ENCODE assay signal across 35 cellular contexts in the genomic region with DNA sequence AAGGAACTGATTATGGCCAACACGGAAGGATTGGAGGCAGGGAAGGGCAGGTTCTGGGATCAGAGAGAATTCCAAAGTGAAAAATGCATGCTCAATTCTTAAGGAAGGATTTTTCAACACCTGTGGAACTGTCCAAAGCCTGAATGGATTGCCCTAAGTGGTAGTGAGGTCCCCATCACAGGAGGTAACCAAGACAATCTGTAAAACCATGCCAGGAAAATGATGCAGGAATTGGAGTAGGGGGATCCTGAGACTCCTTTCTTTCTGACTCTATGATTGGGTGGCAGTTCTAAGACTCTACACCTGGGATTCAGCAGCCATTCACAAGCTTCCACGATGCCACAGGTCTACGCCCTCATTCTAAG. TPM values are rescaled to one million over a fixed set of nuclear protein-coding genes. Genes with fewer than 3 reads are reported as not detected.
"Had no signal": no experiment of that assay in that cellular context is flagged by ENCODE, and none has a peak within 500 bp of the region (broad histone marks: within the 10 kb centered on the region; RNA-seq: fewer than 3 reads in every experiment).

No MANE protein-coding gene starts in this region.

- H3K9me3 Mint-ChIP-seq: activated CD4-positive, alpha-beta T cell treated with anti-CD3 and anti-CD28 coated beads, Interleukin-2, amount 10 ng/mL, durations not matched to agents 7 days and 5 days; activated naive CD4-positive, alpha-beta T cell treated with anti-CD3 and anti-CD28 coated beads for 36 hours; activated T-cell treated with anti-CD3 and anti-CD28 coated beads, Interleukin-2, amount 50 U/mL, for 4 hours; activated T-helper 1 cell treated with anti-CD3 and anti-CD28 coated beads, Interleukin-12 subunit alpha, Interleukin-12 subunit beta, Interleukin-2, Interleukin-4 antibody, amounts not matched to agents 30 ng/mL and 10 ng/mL and 1 ng/mL, durations not matched to agents 14 hours and 24 hours and 36 hours had no signal

- H3K27ac ChIP-seq: adrenal gland, body of pancreas, breast epithelium, Peyer's patch had no signal

- H3K36me3 ChIP-seq: adrenal gland, breast epithelium, MG63, Peyer's patch had no signal

- H3K4me1 ChIP-seq: adrenal gland, body of pancreas, breast epithelium, Peyer's patch had no signal

- H3K9me3 ChIP-seq: adrenal gland, body of pancreas, breast epithelium, MG63 had no signal

- H3K4me3 ChIP-seq: adrenal gland, body of pancreas, breast epithelium, MG63, Peyer's patch had no signal

- DNase-seq: activated CD4-positive, alpha-beta T cell treated with anti-CD3 and anti-CD28 coated beads for 36 hours; activated CD4-positive, alpha-beta T cell treated with anti-CD3 and anti-CD28 coated beads, Interleukin-2, amount 10 ng/mL, durations not matched to agents 7 days and 5 days; activated CD4-positive, alpha-beta T cell treated with anti-CD3 and anti-CD28 coated beads, Interleukin-2, amount 50 U/mL, for 48 hours; activated CD8-positive, alpha-beta T cell treated with anti-CD3 and anti-CD28 coated beads, Interleukin-2, amount 10 ng/mL, durations not matched to agents 7 days and 5 days; activated gamma-delta T cell treated with Interleukin-2 at 50 U/mL for 16 hours; activated naive CD4-positive, alpha-beta T cell treated with anti-CD3 and anti-CD28 coated beads for 36 hours; activated T-cell treated with anti-CD3 and anti-CD28 coated beads for 4 hours; activated T-cell treated with anti-CD3 and anti-CD28 coated beads, Interleukin-2, amount 50 U/mL, for 4 hours; adrenal gland; body of pancreas; cerebellar nuclear complex; Kasumi-1; NCI-H1092; NCI-H1436 treated with DMSO at 0.1 percent for 48 hours; NCI-H1694 treated with DMSO at 0.1 percent for 48 hours; NCI-H2029; NCI-H345; NCI-H524 treated with DMSO at 0.1 percent for 48 hours; NCI-H748 treated with DMSO at 0.1 percent for 48 hours; NK-92 treated with Interleukin-12 subunit alpha and Interleukin-12 subunit beta, amount 100 ng/mL, for 24 hours; PC-3; Peyer's patch; RPMI8226; SIG-M5; T1000 had no signal

- H3K4me3 Mint-ChIP-seq: activated CD4-positive, alpha-beta T cell treated with anti-CD3 and anti-CD28 coated beads for 36 hours; activated CD4-positive, alpha-beta T cell treated with anti-CD3 and anti-CD28 coated beads, Interleukin-2, amount 10 ng/mL, durations not matched to agents 7 days and 5 days; activated CD8-positive, alpha-beta T cell treated with anti-CD3 and anti-CD28 coated beads, Interleukin-2, amount 10 ng/mL, durations not matched to agents 7 days and 5 days; activated naive CD4-positive, alpha-beta T cell treated with anti-CD3 and anti-CD28 coated beads for 36 hours; activated T-cell treated with anti-CD3 and anti-CD28 coated beads, Interleukin-2, amount 50 U/mL, for 4 hours; activated T-helper 1 cell treated with anti-CD3 and anti-CD28 coated beads, Interleukin-12 subunit alpha, Interleukin-12 subunit beta, Interleukin-2, Interleukin-4 antibody, amounts not matched to agents 30 ng/mL and 10 ng/mL and 1 ng/mL, durations not matched to agents 14 hours and 24 hours and 36 hours had no signal

- ATAC-seq: activated CD4-positive, alpha-beta T cell treated with anti-CD3 and anti-CD28 coated beads for 36 hours; activated CD4-positive, CD25-positive, alpha-beta regulatory T cell treated with anti-CD3 and anti-CD28 coated beads, Interleukin-2, amount 50 U/mL, for 24 hours; activated CD8-positive, alpha-beta T cell treated with anti-CD3 and anti-CD28 coated beads, Interleukin-2, amount 10 ng/mL, durations not matched to agents 7 days and 5 days; activated naive CD4-positive, alpha-beta T cell treated with anti-CD3 and anti-CD28 coated beads, Interleukin-2, amount 50 U/mL, for 72 hours; activated T-cell treated with anti-CD3 and anti-CD28 coated beads, Interleukin-2, amount 50 U/mL, for 4 hours; body of pancreas; PC-3 had no signal

- H3K4me1 Mint-ChIP-seq: activated CD4-positive, alpha-beta T cell treated with anti-CD3 and anti-CD28 coated beads for 36 hours; activated CD4-positive, alpha-beta T cell treated with anti-CD3 and anti-CD28 coated beads, Interleukin-2, amount 10 ng/mL, durations not matched to agents 7 days and 5 days had no signal

- H3K27ac Mint-ChIP-seq: activated CD4-positive, alpha-beta T cell treated with anti-CD3 and anti-CD28 coated beads for 36 hours; activated CD4-positive, alpha-beta T cell treated with anti-CD3 and anti-CD28 coated beads, Interleukin-2, amount 10 ng/mL, durations not matched to agents 7 days and 5 days; activated CD8-positive, alpha-beta T cell treated with anti-CD3 and anti-CD28 coated beads, Interleukin-2, amount 10 ng/mL, durations not matched to agents 7 days and 5 days; activated naive CD4-positive, alpha-beta T cell treated with anti-CD3 and anti-CD28 coated beads for 36 hours; activated naive CD4-positive, alpha-beta T cell treated with anti-CD3 and anti-CD28 coated beads, Interleukin-2, amount 50 U/mL, for 72 hours; activated T-helper 1 cell treated with anti-CD3 and anti-CD28 coated beads, Interleukin-12 subunit alpha, Interleukin-12 subunit beta, Interleukin-2, Interleukin-4 antibody, amounts not matched to agents 30 ng/mL and 10 ng/mL and 1 ng/mL, durations not matched to agents 14 hours and 24 hours and 36 hours had no signal

RNA-seq across cellular contexts. Expression of a gene that starts 56.5 kb away (rescaled TPM):
- total RNA-seq: activated CD4-positive, alpha-beta T cell treated with anti-CD3 and anti-CD28 coated beads for 36 hours; activated CD4-positive, alpha-beta T cell treated with anti-CD3 and anti-CD28 coated beads, Interleukin-2, amount 10 ng/mL, durations not matched to agents 7 days and 5 days; activated CD8-positive, alpha-beta T cell treated with anti-CD3 and anti-CD28 coated beads, Interleukin-2, amount 10 ng/mL, durations not matched to agents 7 days and 5 days; activated naive CD4-positive, alpha-beta T cell treated with anti-CD3 and anti-CD28 coated beads for 36 hours; activated naive CD4-positive, alpha-beta T cell treated with anti-CD3 and anti-CD28 coated beads, Interleukin-2, amount 50 U/mL, for 72 hours; activated T-cell treated with anti-CD3 and anti-CD28 coated beads, Interleukin-2, amount 50 U/mL, for 4 hours; activated T-helper 1 cell treated with anti-CD3 and anti-CD28 coated beads, Interleukin-12 subunit alpha, Interleukin-12 subunit beta, Interleukin-2, Interleukin-4 antibody, amounts not matched to agents 30 ng/mL and 10 ng/mL and 1 ng/mL, durations not matched to agents 14 hours and 24 hours and 36 hours; adrenal gland; astrocyte; body of pancreas; breast epithelium; NCI-H460; PC-3; Peyer's patch; SK-MEL-5; T-helper 1 cell treated with Interleukin-12 subunit alpha and Interleukin-12 subunit beta and Interleukin-4 antibody, amounts not matched to agents 30 ng/mL and 1 ng/mL, for 36 hours; T-helper 2 cell treated with Interferon-gamma antibody and Interleukin-4, amounts not matched to agents 100 ng/mL and 5 ng/mL, for 36 hours had no signal
- polyA plus RNA-seq: adrenal gland had no signal

RNA-seq across cellular contexts. Expression of a gene that starts 58.1 kb away (rescaled TPM):
- total RNA-seq: T-helper 1 cell treated with Interleukin-12 subunit alpha and Interleukin-12 subunit beta and Interleukin-4 antibody, amounts not matched to agents 30 ng/mL and 1 ng/mL, for 36 hours had no signal
